In genomic region chr19:45092747-45093678, GRCh38 we compare ENCODE assay signal across 8 cellular contexts. TPM values are rescaled to one million over a fixed set of nuclear protein-coding genes. Genes with fewer than 3 reads are reported as not detected.
DNase-seq lines count a peak whose midpoint lies in the region; ATAC-seq and TF ChIP-seq lines count a peak whose summit lies in the region.

TSS of gene PPP1R37 (plus strand) at chr19:45093179. CDS start at chr19:45093326, 147 bp downstream.

- peaks cover 67% of the 10 kb centered on the region for H3K4me1 Mint-ChIP-seq in central memory CD8-positive, alpha-beta T cell

- H3K27me3 Mint-ChIP-seq in central memory CD8-positive, alpha-beta T cell, result no peaks in the 10 kb centered on the region

- ATAC-seq in GM18909 (IDR thresholded peaks at IDR 0.05; ENCODE audit: poor library complexity, unreplicated experiment), result peak; percentile 67
- peak; percentile 59 for ATAC-seq in HG03342 (IDR thresholded peaks at IDR 0.05; ENCODE audit: unreplicated experiment)
- ATAC-seq in activated CD4-positive, CD25-positive, alpha-beta regulatory T cell treated with anti-CD3 and anti-CD28 coated beads, Interleukin-2, amount 50 U/mL, for 24 hours, result peak; percentile 72 to 78
- peak; percentile 66 for ATAC-seq in central memory CD8-positive, alpha-beta T cell (replicated peaks; ENCODE audit: extremely low read depth, poor library complexity, severe bottlenecking)

- peak; percentile 95 for DNase-seq in AG04450 (ENCODE audit: low read depth, low spot score)
- peak; percentile 93 for DNase-seq in NCI-H460 (ENCODE audit: extremely low read depth, low read depth)
- peak; percentile 80 to 87 for DNase-seq in central memory CD8-positive, alpha-beta T cell (ENCODE audit: low spot score in 2 of 2)
- peak; percentile 96 for DNase-seq in islet precursor cell
- peak; percentile 86 for DNase-seq in stimulated activated CD4-positive, alpha-beta T cell treated with anti-CD3 and anti-CD28 coated beads, Interleukin-12 subunit alpha, Interleukin-12 subunit beta, amount 100 ng/mL, for 4 hours

- H3K4me3 Mint-ChIP-seq in central memory CD8-positive, alpha-beta T cell, result peak within 1 kb of the TSS; percentile 96

- TF ChIP-seq CTCF in AG04450 (IDR thresholded peaks at IDR 0.05; ENCODE audit: low read depth, low read length), result peak; percentile 19; the same call in 1 of the 2 replicates

- H3K27me3 ChIP-seq in AG04450 (ENCODE audit: control insufficient read depth, insufficient read depth, low read length), result no peaks in the 10 kb centered on the region

- H3K36me3 Mint-ChIP-seq in central memory CD8-positive, alpha-beta T cell (ENCODE audit: insufficient read depth), result peaks cover 20% of the 10 kb centered on the region

- H3K27ac ChIP-seq in AG04450 (ENCODE audit: low read depth, low read length), result peak within 1 kb of the TSS; percentile 94

- H3K9me3 Mint-ChIP-seq in central memory CD8-positive, alpha-beta T cell, result no peaks in the 10 kb centered on the region

- CTCF ChIA-PET in AG04450 (lab: Charles Lee), result interaction anchor here (0.7 to 2.1 kb wide), 3 partner anchors 10 to 33 kb away, joined by 3 to 13 read pairs (median 4); no protein-coding TSS in a partner anchor

- H3K27ac Mint-ChIP-seq in central memory CD8-positive, alpha-beta T cell (ENCODE audit: low read depth), result peak within 1 kb of the TSS; percentile 98

- H3K9me3 ChIP-seq in AG04450 (ENCODE audit: control insufficient read depth, insufficient read depth, low read length), result no peaks in the 10 kb centered on the region; the same call in 1 of the 2 replicates

- POLR2A ChIA-PET in AG04450 (lab: Yijun Ruan, JAX), result interaction anchor here (0.7 to 1.7 kb wide), 8 partner anchors 10 to 293 kb away, joined by 3 to 6 read pairs (median 4); partner anchors contain the start of genes CLPTM1 and GEMIN7

- peak within 1 kb of the TSS; percentile 92 for H3K4me3 ChIP-seq in AG04450 (ENCODE audit: low read depth, low read length)

RNA-seq across cellular contexts. Expression of gene PPP1R37, which starts in this region (rescaled TPM):
- 8.6 and 11.2 TPM in 2 replicates for polyA plus RNA-seq in AG04450 (2011; rRNA removed)
- 9.3 and 15.0 TPM in 2 replicates for polyA minus RNA-seq in AG04450 (2011; rRNA and poly(A)+ RNA removed)
- total RNA-seq in NCI-H460 (2014; rRNA removed; shearing (Covaris generic)), result 10.8 and 11.8 TPM in 2 replicates
- 43.2 and 49.7 TPM in 2 replicates for polyA plus RNA-seq in NCI-H460 (2014; cell fraction: nucleus; rRNA removed)

Comparison
In these comparisons a context has a peak if more than half of its experiments do, and no peak if none do; other contexts are left out.
1. Peak in every context shown above with its lines: DNase-seq, ATAC-seq, H3K4me3 ChIP-seq and H3K27ac ChIP-seq.